8 cellular contexts compared by ENCODE assay signal in genomic region chr2:37671816-37672103, GRCh38. TPM values are rescaled to one million over a fixed set of nuclear protein-coding genes. Genes with fewer than 3 reads are reported as not detected.
DNase-seq lines count a peak whose midpoint lies in the region; TF ChIP-seq lines count a peak whose summit lies in the region.

No MANE protein-coding gene starts in this region.

- TF ChIP-seq EP300 in esophagus muscularis mucosa (IDR thresholded peaks at IDR 0.05), result no peak

- intact Hi-C loops in esophagus muscularis mucosa (cut with DNase I), result loop anchor here (5.0 to 10.0 kb wide), 3 partner anchors 103 to 254 kb away; no protein-coding TSS in a partner anchor
- intact Hi-C loops in prostate gland (cut with DNase I), result loop anchor here (2.0 to 5.0 kb wide), 3 partner anchors 111 to 206 kb away; no protein-coding TSS in a partner anchor

- H3K4me1 ChIP-seq in ES-I3 (ENCODE audit: insufficient read depth, low read length), result peaks cover 33% of the 10 kb centered on the region
- peaks cover 47% of the 10 kb centered on the region for H3K4me1 ChIP-seq in HAP-1
- peaks cover 50% of the 10 kb centered on the region for H3K4me1 ChIP-seq in SJSA1 (replicated peaks)
- peaks cover 19 to 47% (median 36%) of the 10 kb centered on the region in 4 donors for H3K4me1 ChIP-seq in esophagus muscularis mucosa
- peaks cover 3% of the 10 kb centered on the region for H3K4me1 ChIP-seq in prostate gland (replicated peaks)

- H3K27me3 ChIP-seq in HAP-1 (ENCODE audit: low read depth), result no peaks in the 10 kb centered on the region
- H3K27me3 ChIP-seq in SJSA1 (replicated peaks), result no peaks in the 10 kb centered on the region
- no peaks in the 10 kb centered on the region for H3K27me3 ChIP-seq in esophagus muscularis mucosa
- H3K27me3 ChIP-seq in prostate gland (replicated peaks; ENCODE audit: insufficient read depth), result no peaks in the 10 kb centered on the region

- H3K36me3 ChIP-seq in ES-I3 (ENCODE audit: insufficient read depth, low read length) (no peaks in the 10 kb centered on the region; the same call in 1 of the 2 replicates), HAP-1 (replicated peaks) (no peaks in the 10 kb centered on the region), SJSA1 (peaks cover 45% of the 10 kb centered on the region), esophagus muscularis mucosa (peaks cover 0 to 11% (median 0%) of the 10 kb centered on the region in 4 donors), prostate gland (no peaks in the 10 kb centered on the region)

- no peaks in the 10 kb centered on the region for H3K9me3 ChIP-seq in ES-I3 (ENCODE audit: control insufficient read depth, insufficient read depth, low read length)
- no peaks in the 10 kb centered on the region for H3K9me3 ChIP-seq in HAP-1
- H3K9me3 ChIP-seq in SJSA1 (replicated peaks), result 0 out of 2 replicates have a peak, but pooled peaks cover 5% of the 10 kb centered on the region
- no peaks in the 10 kb centered on the region for H3K9me3 ChIP-seq in esophagus muscularis mucosa
- no peaks in the 10 kb centered on the region for H3K9me3 ChIP-seq in prostate gland

- peak overlapping the region; percentile 68 for H3K27ac ChIP-seq in SJSA1
- peak overlapping the region; percentile 95 to 98 (median 96) for H3K27ac ChIP-seq in esophagus muscularis mucosa (replicated peaks in 1 of 4)
- H3K27ac ChIP-seq in prostate gland, result peak overlapping the region; percentile 93 to 94

- DNase-seq in HAP-1 (ENCODE audit: low spot score in 2 of 2) (no peak), SJSA1 (ENCODE audit: low read depth in 1 of 2, low spot score in 2 of 2) (peak in 1 of 2 experiments; percentile 51), esophagus muscularis mucosa (ENCODE audit: extremely low spot score) (no peak), prostate gland (ENCODE audit: low spot score) (no peak), NCI-H2196 treated with DMSO at 0.1 percent for 48 hours (lab: John Stamatoyannopoulos, UW; ENCODE audit: unreplicated experiment) (no peak), NCI-H187 treated with DMSO at 0.1 percent for 48 hours (lab: John Stamatoyannopoulos, UW) (no peak), amniotic stem cell (lab: John Stamatoyannopoulos, UW) (no peak)

- peak overlapping the region; percentile 90 for H3K9ac ChIP-seq in ES-I3 (ENCODE audit: low read depth, low read length)

- in situ Hi-C loops in HAP-1 (cut with MboI; ENCODE audit: low sequenced_read_pairs), result no loop called here

- TF ChIP-seq CTCF in esophagus muscularis mucosa (IDR thresholded peaks at IDR 0.05) (no peak), prostate gland (IDR thresholded peaks at IDR 0.05) (no peak)

- TF ChIP-seq POLR2A in esophagus muscularis mucosa (IDR thresholded peaks at IDR 0.05; ENCODE audit: low read depth) (no peak), prostate gland (IDR thresholded peaks at IDR 0.05) (no peak)

- WGBS in esophagus muscularis mucosa, result 0% methylated on average over 1 of the region's 29 CpGs
- WGBS in prostate gland, result 0% methylated on average over 28 of the region's 29 CpGs

- peak overlapping the region; percentile 73 for H3K4me3 ChIP-seq in HAP-1
- peak overlapping the region; percentile 96 for H3K4me3 ChIP-seq in SJSA1
- peak overlapping the region; percentile 85 to 97 (median 92) for H3K4me3 ChIP-seq in esophagus muscularis mucosa
- peak overlapping the region; percentile 88 to 91 for H3K4me3 ChIP-seq in prostate gland

RNA-seq across cellular contexts. Expression of gene CDC42EP3, which starts 0.3 kb away (rescaled TPM):
- 33.6 and 50.8 TPM in 2 replicates for total RNA-seq in SJSA1 (2014; rRNA removed; shearing (Covaris generic))
- 100 to 1,000 TPM in 2 of 4 donors, 10 to 100 TPM in 2; 67.7 to 217 (median 112) TPM for total RNA-seq in esophagus muscularis mucosa
- 10 to 100 TPM; 38.5 to 75.5 TPM for total RNA-seq in prostate gland
